ENCODE assay signal across 8 cellular contexts in genomic region chr17:47188799-47189731, GRCh38. TPM values are rescaled to one million over a fixed set of nuclear protein-coding genes. Genes with fewer than 3 reads are reported as not detected.
DNase-seq lines count a peak whose midpoint lies in the region; ATAC-seq and TF ChIP-seq lines count a peak whose summit lies in the region.

Gene CDC27, minus strand, starts transcription at chr17:47189295. Its CDS starts 123 bp downstream, at chr17:47189172.

- H3K4me3 Mint-ChIP-seq in natural killer cell = peak within 1 kb of the TSS; percentile 91

- ATAC-seq in natural killer cell = peak; percentile 91 to 97 (median 91)

- H3K4me1 Mint-ChIP-seq in natural killer cell = peaks cover 53 to 61% of the 10 kb centered on the region in 2 donors

- H3K27ac Mint-ChIP-seq in natural killer cell = peak within 1 kb of the TSS; percentile 97 to 98

- TF ChIP-seq CTCF in natural killer cell (IDR thresholded peaks at IDR 0.05) = no peak

- DNase-seq in ELF-1 (ENCODE audit: low read depth, low spot score) (peak; percentile 99), H7 (peak; percentile 94), M059J (ENCODE audit: low read depth) (peak; percentile 96), SHP77 (lab: John Stamatoyannopoulos, UW) (peak; percentile 98 to 99), fibroblast of peridontal ligament (ENCODE audit: extremely low read depth) (peak; percentile 99), natural killer cell (peak; percentile 100)
- DNase-seq in activated effector memory CD4-positive, alpha-beta T cell treated with Interleukin-2 at 50 U/mL for 16 hours = peak; percentile 99
- DNase-seq in stimulated activated naive CD4-positive, alpha-beta T cell treated with Interleukin-2 at 50 U/mL for 16 hours (lab: John Stamatoyannopoulos, UW) = peak; percentile 100

- H3K36me3 Mint-ChIP-seq in natural killer cell = no peaks in the 10 kb centered on the region

- peak within 1 kb of the TSS; percentile 92 for H3K4me3 ChIP-seq in H7 (ENCODE audit: insufficient read depth, low read depth, low read length)

- no peaks in the 10 kb centered on the region for H3K36me3 ChIP-seq in H7 (replicated peaks; ENCODE audit: control insufficient read depth, insufficient read depth, low read length)

- no peaks in the 10 kb centered on the region for H3K9me3 Mint-ChIP-seq in natural killer cell

- intact Hi-C loops in natural killer cell (cut with micrococcal nuclease) = loop anchor here (1.0 to 2.0 kb wide), 2 partner anchors 16 to 40 kb away; no protein-coding TSS in a partner anchor

- no peaks in the 10 kb centered on the region for H3K27me3 ChIP-seq in H7 (ENCODE audit: control insufficient read depth, insufficient read depth, low read length)

- no peaks in the 10 kb centered on the region for H3K27me3 Mint-ChIP-seq in natural killer cell (ENCODE audit: low read depth in 2 of 2)

RNA-seq across cellular contexts. Expression of gene CDC27, which starts in this region (rescaled TPM):
- total RNA-seq in H7 (2014; rRNA removed; shearing (Covaris generic)) = 45.9 and 67.7 TPM in 2 replicates
- total RNA-seq in M059J (2014; rRNA removed; shearing (Covaris generic)) = 68.1 and 90.9 TPM in 2 replicates
- 10 to 100 TPM; 77.3 to 87.3 (median 78.8) TPM for total RNA-seq in natural killer cell

Comparison
In these comparisons a context has a peak if more than half of its experiments do, and no peak if none do; other contexts are left out.
1. Peak in every context shown above with its lines: DNase-seq, ATAC-seq and H3K4me3 ChIP-seq.